Comparison of ENCODE assay signal across 9 cellular contexts in genomic region chrX:143788265-143788664, GRCh38.
DNase-seq lines count a peak whose midpoint lies in the region; ATAC-seq and TF ChIP-seq lines count a peak whose summit lies in the region.
"Had no signal": no experiment of that assay in that cellular context is flagged by ENCODE, and none has a peak within 500 bp of the region (broad histone marks: within the 10 kb centered on the region; RNA-seq: fewer than 3 reads in every experiment).

No MANE protein-coding gene starts in this region.

- peak; percentile 53 for TF ChIP-seq CTCF in AG09309 (IDR thresholded peaks at IDR 0.05; ENCODE audit: control insufficient read depth, insufficient read depth, low read depth, low read length, missing control alignments)
- no peak for TF ChIP-seq CTCF in suprapubic skin (IDR thresholded peaks at IDR 0.05)

- no peak overlapping the region for H3K27ac ChIP-seq in suprapubic skin

- no peaks in the 10 kb centered on the region for H3K36me3 ChIP-seq in suprapubic skin

- H3K4me3 ChIP-seq in AG09309 (ENCODE audit: control insufficient read depth, low read depth, low read length) (no peak overlapping the region), suprapubic skin (no peak overlapping the region)

- H3K9me3 ChIP-seq in suprapubic skin: no peaks in the 10 kb centered on the region

- POLR2A ChIA-PET in HEK293T (lab: Yijun Ruan, JAX): no interaction called here

- no peak for TF ChIP-seq EP300 in suprapubic skin (IDR thresholded peaks at IDR 0.05)

- no peaks in the 10 kb centered on the region for H3K27me3 ChIP-seq in suprapubic skin

- ATAC-seq in GM21447 (IDR thresholded peaks at IDR 0.05; ENCODE audit: unreplicated experiment): no peak

- CTCF ChIA-PET in HEK293T (lab: Yijun Ruan, JAX): no interaction called here

- no peak for DNase-seq in AG09309 (ENCODE audit: low read depth)
- DNase-seq in HEK293T (ENCODE audit: extremely low spot score): peak; percentile 14
- DNase-seq in OCI-M1 (lab: John Stamatoyannopoulos, UW): peak; percentile 75
- peak; percentile 24 for DNase-seq in fibroblast of the conjunctiva (ENCODE audit: low read depth)
- no peak for DNase-seq in stimulated activated CD4-positive, alpha-beta T cell treated with anti-CD3 and anti-CD28 coated beads, Interleukin-2, amount 100 ng/mL, for 24 hours
- no peak for DNase-seq in CD1c-positive myeloid dendritic cell (ENCODE audit: extremely low spot score)
- DNase-seq in suprapubic skin (ENCODE audit: low spot score in 2 of 2): no peak
- DNase-seq: NCI-H1694 treated with DMSO at 0.1 percent for 48 hours had no signal

- 71% methylated on average over 3 of the region's 3 CpGs for WGBS in suprapubic skin

- no peaks in the 10 kb centered on the region for H3K4me1 ChIP-seq in suprapubic skin

- no peak for TF ChIP-seq POLR2A in suprapubic skin (IDR thresholded peaks at IDR 0.05)

TF ChIP-seq in HEK293T, 16 proteins besides CTCF, POLR2A, EP300 and RAD21:
- TF ChIP-seq L3MBTL2 (conservative IDR thresholded peaks at IDR 0.05) (no peak), ELF4 (IDR thresholded peaks at IDR 0.05) (no peak), FOXM1 (IDR thresholded peaks at IDR 0.05; ENCODE audit: borderline replicate concordance) (no peak), HDGF (IDR thresholded peaks at IDR 0.05; ENCODE audit: borderline replicate concordance) (no peak), SUZ12 (IDR thresholded peaks at IDR 0.05) (no peak), CTBP1 (IDR thresholded peaks at IDR 0.05; ENCODE audit: borderline replicate concordance) (no peak), BHLHE40 (IDR thresholded peaks at IDR 0.05; ENCODE audit: borderline replicate concordance) (no peak), LEF1 (IDR thresholded peaks at IDR 0.05; ENCODE audit: borderline replicate concordance) (no peak), ZNF384 (IDR thresholded peaks at IDR 0.05) (no peak), FOXA1 (IDR thresholded peaks at IDR 0.05) (no peak), TARDBP (IDR thresholded peaks at IDR 0.05) (no peak), FOXK2 (IDR thresholded peaks at IDR 0.05) (no peak), PKNOX1 (IDR thresholded peaks at IDR 0.05) (no peak), ARNT (IDR thresholded peaks at IDR 0.05) (no peak), NFRKB (IDR thresholded peaks at IDR 0.05) (no peak), SP1 (IDR thresholded peaks at IDR 0.05) (no peak)

Comparison
In these comparisons a context has a peak if more than half of its experiments do, and no peak if none do; other contexts are left out.
1. DNase-seq: peak in HEK293T (single experiment), OCI-M1 (single experiment) and fibroblast of the conjunctiva (single experiment); none in AG09309 (single experiment), stimulated activated CD4-positive, alpha-beta T cell treated with anti-CD3 and anti-CD28 coated beads, Interleukin-2, amount 100 ng/mL, for 24 hours (0 of 2), CD1c-positive myeloid dendritic cell (single experiment) and suprapubic skin (0 of 2).